8 cellular contexts compared by ENCODE assay signal in the genomic region with DNA sequence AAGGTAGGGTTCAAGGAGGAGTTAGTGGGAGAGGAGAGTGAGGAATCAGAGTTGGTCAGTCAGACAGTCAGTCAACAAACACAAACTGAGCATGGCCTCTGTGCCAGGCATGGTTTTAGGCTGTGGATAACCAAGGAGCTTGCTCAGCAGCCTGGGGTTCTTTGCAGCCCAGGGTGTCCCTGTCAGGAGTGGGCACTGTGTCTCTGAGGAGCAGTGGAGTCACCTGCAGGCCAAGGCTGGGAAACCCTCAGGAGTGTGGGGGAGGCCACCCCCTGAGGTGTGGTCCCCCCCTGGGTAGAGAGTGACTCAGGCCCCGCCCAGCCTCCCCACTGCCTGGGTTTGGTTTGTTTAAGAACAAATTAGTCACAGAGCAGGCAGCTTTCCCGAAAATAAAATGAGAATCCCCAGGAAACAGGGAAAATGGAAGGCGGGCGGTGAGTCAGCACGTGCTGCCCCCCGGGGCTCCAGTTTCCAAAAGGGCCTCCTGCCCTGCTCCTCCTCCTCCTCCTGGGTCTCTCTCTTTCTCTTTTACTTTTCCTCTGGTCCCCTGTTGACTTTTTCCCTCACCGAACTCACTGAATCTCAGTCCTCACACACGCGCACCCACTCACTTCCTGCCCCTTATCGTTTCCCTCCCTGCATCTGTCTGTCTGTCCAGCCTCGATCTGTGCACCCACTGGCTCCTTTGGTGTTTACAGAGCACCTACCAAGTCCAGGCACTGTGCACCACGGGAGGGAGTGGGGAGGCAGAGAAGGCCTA. TPM values are rescaled to one million over a fixed set of nuclear protein-coding genes. Genes with fewer than 3 reads are reported as not detected.
DNase-seq lines count a peak whose midpoint lies in the region; ATAC-seq and TF ChIP-seq lines count a peak whose summit lies in the region.

No MANE protein-coding gene starts in this region.

- DNase-seq in Calu3, result peak; percentile 87
- DNase-seq in NT2/D1 (ENCODE audit: low read depth, low spot score), result no peak
- peak; percentile 29 for DNase-seq in activated effector memory CD4-positive, alpha-beta T cell treated with Interleukin-2 at 50 U/mL for 16 hours
- peak; percentile 94 for DNase-seq in glomerular visceral epithelial cell (ENCODE audit: extremely low spot score)
- no peak for DNase-seq in GF-D8 (lab: John Stamatoyannopoulos, UW)
- no peak for DNase-seq in NCI-H2171 (lab: John Stamatoyannopoulos, UW)

- H3K27me3 Mint-ChIP-seq in Calu3 (ENCODE audit: unreplicated experiment), result no peaks in the 10 kb centered on the region

- H3K4me1 ChIP-seq in NT2/D1 (ENCODE audit: insufficient read depth, insufficient read length), result peaks cover 29% of the 10 kb centered on the region
- H3K4me1 ChIP-seq in rectal smooth muscle tissue (ENCODE audit: control insufficient read depth, insufficient read depth, low read length), result peaks cover 6% of the 10 kb centered on the region

- H3K27ac ChIP-seq in rectal smooth muscle tissue (ENCODE audit: low read depth, low read length), result peak overlapping the region; percentile 76

- TF ChIP-seq CTCF in Calu3 (IDR thresholded peaks at IDR 0.05; ENCODE audit: unreplicated experiment), result no peak

- no peaks in the 10 kb centered on the region for H3K9me3 Mint-ChIP-seq in Calu3 (ENCODE audit: low read depth, unreplicated experiment)

- H3K9ac ChIP-seq in NT2/D1 (ENCODE audit: insufficient read length, low read depth) (peak overlapping the region; percentile 79), rectal smooth muscle tissue (ENCODE audit: low read length) (no peak overlapping the region)

- H3K27me3 ChIP-seq in NT2/D1 (ENCODE audit: insufficient read depth, insufficient read length), result peaks cover 15% of the 10 kb centered on the region
- no peaks in the 10 kb centered on the region for H3K27me3 ChIP-seq in rectal smooth muscle tissue (ENCODE audit: control insufficient read depth, insufficient read depth, low read length)

- H3K4me1 Mint-ChIP-seq in Calu3 (ENCODE audit: low read depth, unreplicated experiment), result peaks cover 53% of the 10 kb centered on the region

- CTCF ChIA-PET in Calu3 (lab: Charles Lee), result interaction anchor here (0.6 to 4.8 kb wide), 8 partner anchors 14 to 65 kb away, joined by 3 to 32 read pairs (median 4); a partner anchor contains a TSS

- BruUV-seq in Calu3 (replicated peaks; lab: Mats Ljungman, UMichigan), result no TSS peak

- H3K4me3 Mint-ChIP-seq in Calu3 (ENCODE audit: low read depth, unreplicated experiment), result peak overlapping the region; percentile 83

- intact Hi-C loops in Calu3 (cut with micrococcal nuclease; ENCODE audit: unreplicated experiment), result loop anchor here (2.0 to 5.0 kb wide), 2 partner anchors 23 to 42 kb away; no protein-coding TSS in a partner anchor

- ATAC-seq in GM18907 (IDR thresholded peaks at IDR 0.05; ENCODE audit: unreplicated experiment), result no peak

- peaks cover 47% of the 10 kb centered on the region for H3K36me3 Mint-ChIP-seq in Calu3 (ENCODE audit: insufficient read depth, unreplicated experiment)

- H3K4me3 ChIP-seq in NT2/D1 (ENCODE audit: insufficient read length, low read depth), result peak overlapping the region; percentile 31
- peak overlapping the region; percentile 6 for H3K4me3 ChIP-seq in rectal smooth muscle tissue (ENCODE audit: low read length)

- peak overlapping the region; percentile 95 for H3K27ac Mint-ChIP-seq in Calu3 (ENCODE audit: unreplicated experiment)

- H3K36me3 ChIP-seq in NT2/D1 (ENCODE audit: insufficient read depth, insufficient read length, low read length), result no peaks in the 10 kb centered on the region
- no peaks in the 10 kb centered on the region for H3K36me3 ChIP-seq in rectal smooth muscle tissue (ENCODE audit: control insufficient read depth, insufficient read depth, low read length)

- H3K9me3 ChIP-seq in NT2/D1 (ENCODE audit: insufficient read depth, low read length), result no peaks in the 10 kb centered on the region

RNA-seq across cellular contexts. Expression of a gene that starts 44.3 kb away (rescaled TPM):
- total RNA-seq in Calu3 (2022), result 39.5 and 51.6 TPM in 2 replicates

Comparison
In these comparisons a context has a peak if more than half of its experiments do, and no peak if none do; other contexts are left out.
1. DNase-seq: peak in Calu3 (single experiment), activated effector memory CD4-positive, alpha-beta T cell treated with Interleukin-2 at 50 U/mL for 16 hours (single experiment) and glomerular visceral epithelial cell (single experiment); none in NT2/D1 (single experiment), GF-D8 (single experiment) and NCI-H2171 (single experiment).